1 cellular context compared by ENCODE assay signal in genomic region chr16:1979271-1980025, GRCh38.
TF ChIP-seq lines count a peak whose summit lies in the region.

No MANE protein-coding gene starts in this region.

TF ChIP-seq in H1, 55 proteins besides CTCF, POLR2A, EP300 and RAD21 (continued from another document):
- TF ChIP-seq CHD2 (IDR thresholded peaks at IDR 0.05; ENCODE audit: low read length): no peak
- TF ChIP-seq BRCA1 (IDR thresholded peaks at IDR 0.05; ENCODE audit: low read depth, low read length): no peak
- no peak for TF ChIP-seq BACH1 (IDR thresholded peaks at IDR 0.05; ENCODE audit: low read length)
- TF ChIP-seq KDM4A (IDR thresholded peaks at IDR 0.05; ENCODE audit: low read depth, low read length, severe bottlenecking): peak; percentile 29
- peak; percentile 36; the same call in 1 of the 2 replicates for TF ChIP-seq MAX (IDR thresholded peaks at IDR 0.05)
- TF ChIP-seq SIRT6 (IDR thresholded peaks at IDR 0.05; ENCODE audit: low read length): no peak
- no peak for TF ChIP-seq JUN (IDR thresholded peaks at IDR 0.05; ENCODE audit: low read depth, low read length)
- 0 out of 4 replicates have a peak, but pooled peaks of 1 of the 2 experiments have one; percentile 25 for TF ChIP-seq HDAC2 (IDR thresholded peaks at IDR 0.05; ENCODE audit: borderline replicate concordance in 1 of 2, low read depth in 2 of 2, low read length in 2 of 2)
- no peak for TF ChIP-seq FOSL1 (IDR thresholded peaks at IDR 0.05; ENCODE audit: insufficient read depth, low read depth, low read length)
- no peak for TF ChIP-seq ZNF274 (IDR thresholded peaks at IDR 0.05; ENCODE audit: borderline replicate concordance, extremely low read depth, low read length)
- no peak for TF ChIP-seq EZH2 (IDR thresholded peaks at IDR 0.05; ENCODE audit: low read depth, low read length, severe bottlenecking)
- no peak for TF ChIP-seq KDM5A (IDR thresholded peaks at IDR 0.05; ENCODE audit: low read length)
- TF ChIP-seq CHD1 (IDR thresholded peaks at IDR 0.05; ENCODE audit: low read depth, low read length): no peak
- no peak for TF ChIP-seq NRF1 (IDR thresholded peaks at IDR 0.05; ENCODE audit: low read depth, low read length)
- no peak for TF ChIP-seq ASH2L (IDR thresholded peaks at IDR 0.05; ENCODE audit: low read length)
- no peak for TF ChIP-seq YY1 (IDR thresholded peaks at IDR 0.05; ENCODE audit: low read depth, low read length)
- TF ChIP-seq SIN3A (conservative IDR thresholded peaks at IDR 0.05 in 1 of 2, IDR thresholded peaks at IDR 0.05 in 1 of 2; ENCODE audit: low read depth in 1 of 2, low read length in 2 of 2): no peak
- TF ChIP-seq TAF7 (optimal IDR thresholded peaks at IDR 0.05; ENCODE audit: borderline replicate concordance, low read depth, low read length): peak; percentile 14
- TF ChIP-seq MAFK (IDR thresholded peaks at IDR 0.05; ENCODE audit: low read depth, low read length): no peak
- TF ChIP-seq RNF2 (IDR thresholded peaks at IDR 0.05; ENCODE audit: borderline replicate concordance, low read depth, low read length, missing control alignments, poor library complexity, severe bottlenecking): no peak
- TF ChIP-seq, protein P1, sequence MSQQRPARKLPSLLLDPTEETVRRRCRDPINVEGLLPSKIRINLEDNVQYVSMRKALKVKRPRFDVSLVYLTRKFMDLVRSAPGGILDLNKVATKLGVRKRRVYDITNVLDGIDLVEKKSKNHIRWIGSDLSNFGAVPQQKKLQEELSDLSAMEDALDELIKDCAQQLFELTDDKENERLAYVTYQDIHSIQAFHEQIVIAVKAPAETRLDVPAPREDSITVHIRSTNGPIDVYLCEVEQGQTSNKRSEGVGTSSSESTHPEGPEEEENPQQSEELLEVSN (IDR thresholded peaks at IDR 0.05): no peak
- no peak for TF ChIP-seq CBX5 (IDR thresholded peaks at IDR 0.05; ENCODE audit: low read depth, low read length)
- no peak for TF ChIP-seq EGR1 (IDR thresholded peaks at IDR 0.05; ENCODE audit: borderline replicate concordance, low read depth, low read length)
- no peak; the same call in none of the 2 replicates for TF ChIP-seq POLR2AphosphoS5 (IDR thresholded peaks at IDR 0.05; ENCODE audit: low read depth, low read length)
- TF ChIP-seq TEAD4 (IDR thresholded peaks at IDR 0.05; ENCODE audit: low read depth, low read length): peak; percentile 4; the same call in 1 of the 2 replicates
- TF ChIP-seq CBX8 (IDR thresholded peaks at IDR 0.05; ENCODE audit: borderline replicate concordance, low read depth, low read length): no peak
- peak; percentile 56; the same call in 1 of the 2 replicates for TF ChIP-seq GABPA (IDR thresholded peaks at IDR 0.05; ENCODE audit: borderline replicate concordance, insufficient read depth, low read length)
- no peak for TF ChIP-seq CTBP2 (IDR thresholded peaks at IDR 0.05; ENCODE audit: borderline replicate concordance, insufficient read depth, insufficient read length, low read length)
- no peak for TF ChIP-seq SP2 (IDR thresholded peaks at IDR 0.05; ENCODE audit: low read length)
- TF ChIP-seq, protein P2, sequence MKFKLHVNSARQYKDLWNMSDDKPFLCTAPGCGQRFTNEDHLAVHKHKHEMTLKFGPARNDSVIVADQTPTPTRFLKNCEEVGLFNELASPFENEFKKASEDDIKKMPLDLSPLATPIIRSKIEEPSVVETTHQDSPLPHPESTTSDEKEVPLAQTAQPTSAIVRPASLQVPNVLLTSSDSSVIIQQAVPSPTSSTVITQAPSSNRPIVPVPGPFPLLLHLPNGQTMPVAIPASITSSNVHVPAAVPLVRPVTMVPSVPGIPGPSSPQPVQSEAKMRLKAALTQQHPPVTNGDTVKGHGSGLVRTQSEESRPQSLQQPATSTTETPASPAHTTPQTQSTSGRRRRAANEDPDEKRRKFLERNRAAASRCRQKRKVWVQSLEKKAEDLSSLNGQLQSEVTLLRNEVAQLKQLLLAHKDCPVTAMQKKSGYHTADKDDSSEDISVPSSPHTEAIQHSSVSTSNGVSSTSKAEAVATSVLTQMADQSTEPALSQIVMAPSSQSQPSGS (IDR thresholded peaks at IDR 0.05; ENCODE audit: low read length): no peak; the same call in 1 of the 2 replicates
- no peak for TF ChIP-seq SAP30 (IDR thresholded peaks at IDR 0.05; ENCODE audit: insufficient read depth, insufficient replicate concordance, low read length)
- no peak; the same call in 1 of the 2 replicates for TF ChIP-seq RBBP5 (IDR thresholded peaks at IDR 0.05; ENCODE audit: borderline replicate concordance, low read depth, low read length)
- TF ChIP-seq SIX5 (IDR thresholded peaks at IDR 0.05; ENCODE audit: low read depth, low read length): no peak
- no peak for TF ChIP-seq SP4 (IDR thresholded peaks at IDR 0.05; ENCODE audit: low read length)
- TF ChIP-seq SP1 (IDR thresholded peaks at IDR 0.05; ENCODE audit: low read depth, low read length): no peak
- TF ChIP-seq NANOG (IDR thresholded peaks at IDR 0.05; ENCODE audit: insufficient read depth, low read depth, low read length, poor library complexity, severe bottlenecking): no peak
- TF ChIP-seq, protein P3, sequence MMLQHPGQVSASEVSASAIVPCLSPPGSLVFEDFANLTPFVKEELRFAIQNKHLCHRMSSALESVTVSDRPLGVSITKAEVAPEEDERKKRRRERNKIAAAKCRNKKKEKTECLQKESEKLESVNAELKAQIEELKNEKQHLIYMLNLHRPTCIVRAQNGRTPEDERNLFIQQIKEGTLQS (IDR thresholded peaks at IDR 0.05; ENCODE audit: insufficient read depth, low read depth, low read length): no peak
- TF ChIP-seq USF2 (IDR thresholded peaks at IDR 0.05; ENCODE audit: low read length): no peak
- no peak for TF ChIP-seq RXRA (IDR thresholded peaks at IDR 0.05; ENCODE audit: insufficient read depth, low read depth, low read length)
- TF ChIP-seq KDM1A (IDR thresholded peaks at IDR 0.05; ENCODE audit: borderline replicate concordance, low read length): no peak
- TF ChIP-seq TCF12 (IDR thresholded peaks at IDR 0.05; ENCODE audit: low read depth, low read length): no peak
- TF ChIP-seq RFX5 (IDR thresholded peaks at IDR 0.05; ENCODE audit: borderline replicate concordance, low read depth, low read length): no peak
- no peak for TF ChIP-seq JUND (IDR thresholded peaks at IDR 0.05; ENCODE audit: low read length)
- no peak; the same call in 1 of the 2 replicates for TF ChIP-seq SUZ12 (IDR thresholded peaks at IDR 0.05; ENCODE audit: low read length)
- no peak for TF ChIP-seq HDAC6 (IDR thresholded peaks at IDR 0.05; ENCODE audit: low read depth, low read length)
- no peak for TF ChIP-seq SRF (IDR thresholded peaks at IDR 0.05; ENCODE audit: low read depth, low read length)
- TF ChIP-seq BCL11A (IDR thresholded peaks at IDR 0.05; ENCODE audit: low read depth in 2 of 2, low read length in 2 of 2): no peak
- TF ChIP-seq PHF8 (conservative IDR thresholded peaks at IDR 0.05; ENCODE audit: low read depth, low read length): no peak
- TF ChIP-seq TAF1 (IDR thresholded peaks at IDR 0.05; ENCODE audit: low read depth, low read length): peak; percentile 26; the same call in 1 of the 2 replicates
- peak; percentile 58 for TF ChIP-seq CREB1 (IDR thresholded peaks at IDR 0.05)
- TF ChIP-seq CHD7 (IDR thresholded peaks at IDR 0.05; ENCODE audit: insufficient replicate concordance, low read length): no peak
TF ChIP-seq in H1: peak in this region for 8.
